ENCODE assay signal across 28 cellular contexts in genomic region chr6:50956014-50956413, GRCh38.
"Had no signal": no experiment of that assay in that cellular context is flagged by ENCODE, and none has a peak within 500 bp of the region (broad histone marks: within the 10 kb centered on the region; RNA-seq: fewer than 3 reads in every experiment).

No MANE protein-coding gene starts in this region.

- H3K27ac Mint-ChIP-seq: stimulated activated effector memory CD8-positive, alpha-beta T cell treated with anti-CD3 and anti-CD28 coated beads, Interleukin-12 subunit alpha, Interleukin-12 subunit beta, amount 100 ng/mL, for 72 hours; stimulated activated memory B cell treated with anti-CD40 and anti-IgM and Interleukin-4, amounts not matched to agents 10 μg/mL and 1 μg/mL and 100 μg/mL, for 72 hours; stimulated activated naive B cell treated with anti-CD40 and anti-IgM and Interleukin-4, amounts not matched to agents 10 μg/mL and 1 μg/mL and 100 μg/mL, for 72 hours; stimulated activated naive CD8-positive, alpha-beta T cell treated with anti-CD3 and anti-CD28 coated beads, Interleukin-15, amount 100 ng/mL, for 72 hours; stimulated activated naive CD8-positive, alpha-beta T cell treated with anti-CD3 and anti-CD28 coated beads, Interleukin-15, Interleukin-2, amounts not matched to agents 100 ng/mL and 50 ng/mL, for 24 hours; type B pancreatic cell had no signal

- H3K27me3 ChIP-seq: stomach, suprapubic skin, testis, thyroid gland, tibial artery, tibial nerve, transverse colon, upper lobe of left lung, upper lobe of right lung, uterus, vagina had no signal

- H3K4me1 ChIP-seq: stomach, testis, thyroid gland, tibial artery, tibial nerve, transverse colon, upper lobe of left lung, upper lobe of right lung, uterus, vagina had no signal

- FAIRE-seq: urothelium cell line had no signal

- H3K9me3 Mint-ChIP-seq: stimulated activated memory B cell treated with anti-CD40 and anti-IgM and Interleukin-4, amounts not matched to agents 10 μg/mL and 1 μg/mL and 100 μg/mL, for 72 hours; stimulated activated naive B cell treated with anti-CD40 and anti-IgM and Interleukin-4, amounts not matched to agents 10 μg/mL and 1 μg/mL and 100 μg/mL, for 72 hours; stimulated activated naive CD8-positive, alpha-beta T cell treated with anti-CD3 and anti-CD28 coated beads, Interleukin-15, amount 100 ng/mL, for 72 hours; type B pancreatic cell had no signal

- H3K36me3 Mint-ChIP-seq: stimulated activated effector memory CD8-positive, alpha-beta T cell treated with anti-CD3 and anti-CD28 coated beads, Interleukin-12 subunit alpha, Interleukin-12 subunit beta, amount 100 ng/mL, for 72 hours; stimulated activated memory B cell treated with anti-CD40 and anti-IgM and Interleukin-4, amounts not matched to agents 10 μg/mL and 1 μg/mL and 100 μg/mL, for 72 hours; stimulated activated naive B cell treated with anti-CD40 and anti-IgM and Interleukin-4, amounts not matched to agents 10 μg/mL and 1 μg/mL and 100 μg/mL, for 72 hours; type B pancreatic cell had no signal

- DNase-seq: stimulated activated CD4-positive, alpha-beta T cell treated with anti-CD3 and anti-CD28 coated beads, Interleukin-2, amount 100 ng/mL, for 48 hours; stimulated activated CD4-positive, alpha-beta T cell treated with anti-CD3 and anti-CD28 coated beads, Interleukin-4, amount 100 ng/mL, for 1 hour; stimulated activated CD4-positive, alpha-beta T cell treated with anti-CD3 and anti-CD28 coated beads, Interleukin-4, amount 100 ng/mL, for 24 hours; stimulated activated CD4-positive, alpha-beta T cell treated with anti-CD3 and anti-CD28 coated beads, Interleukin-4, amount 100 ng/mL, for 4 hours; stimulated activated CD8-positive, alpha-beta memory T cell treated with anti-CD3 and anti-CD28 coated beads, Interleukin-4, amount 100 ng/mL, for 48 hours; stimulated activated naive B cell treated with anti-CD40 and anti-IgM and Interleukin-4, amounts not matched to agents 10 μg/mL and 1 μg/mL and 100 μg/mL, for 72 hours; stimulated activated naive CD4-positive, alpha-beta T cell; stimulated activated naive CD4-positive, alpha-beta T cell treated with Interleukin-2 at 50 U/mL for 16 hours; stimulated activated naive CD8-positive, alpha-beta T cell treated with anti-CD3 and anti-CD28 coated beads, Interleukin-15, amount 100 ng/mL, for 72 hours; stomach; substantia nigra; testis; thyroid gland; tibial artery; transverse colon; trophoblast cell; upper lobe of left lung; upper lobe of right lung; uterus had no signal

- H3K27ac ChIP-seq: stomach, suprapubic skin, testis, thoracic aorta, thyroid gland, tibial artery, tibial nerve, transverse colon, upper lobe of left lung, upper lobe of right lung, uterus, vagina had no signal

- H3K4me1 Mint-ChIP-seq: stimulated activated effector memory CD8-positive, alpha-beta T cell treated with anti-CD3 and anti-CD28 coated beads, Interleukin-12 subunit alpha, Interleukin-12 subunit beta, amount 100 ng/mL, for 72 hours; stimulated activated naive CD8-positive, alpha-beta T cell treated with anti-CD3 and anti-CD28 coated beads, Interleukin-15, amount 100 ng/mL, for 72 hours had no signal

- H3K27me3 Mint-ChIP-seq: stimulated activated memory B cell treated with anti-CD40 and anti-IgM and Interleukin-4, amounts not matched to agents 10 μg/mL and 1 μg/mL and 100 μg/mL, for 72 hours; stimulated activated naive B cell treated with anti-CD40 and anti-IgM and Interleukin-4, amounts not matched to agents 10 μg/mL and 1 μg/mL and 100 μg/mL, for 72 hours; stimulated activated naive CD8-positive, alpha-beta T cell treated with anti-CD3 and anti-CD28 coated beads, Interleukin-15, amount 100 ng/mL, for 72 hours; stimulated activated naive CD8-positive, alpha-beta T cell treated with anti-CD3 and anti-CD28 coated beads, Interleukin-15, Interleukin-2, amounts not matched to agents 100 ng/mL and 50 ng/mL, for 24 hours; type B pancreatic cell had no signal

- H3K36me3 ChIP-seq: stomach, suprapubic skin, thoracic aorta, thyroid gland, tibial artery, tibial nerve, transverse colon, upper lobe of left lung, upper lobe of right lung, uterus, vagina had no signal

- H3K4me3 ChIP-seq: stomach, suprapubic skin, testis, thoracic aorta, thyroid gland, tibial artery, tibial nerve, transverse colon, upper lobe of left lung, upper lobe of right lung, uterus, vagina had no signal

- ATAC-seq: stimulated activated effector memory CD8-positive, alpha-beta T cell treated with anti-CD3 and anti-CD28 coated beads, Interleukin-12 subunit alpha, Interleukin-12 subunit beta, amount 100 ng/mL, for 72 hours; stimulated activated memory B cell treated with anti-CD40 and anti-IgM and Interleukin-4, amounts not matched to agents 10 μg/mL and 1 μg/mL and 100 μg/mL, for 72 hours; stimulated activated naive B cell treated with anti-CD40 and anti-IgM and Interleukin-4, amounts not matched to agents 10 μg/mL and 1 μg/mL and 100 μg/mL, for 72 hours; stimulated activated naive CD8-positive, alpha-beta T cell treated with anti-CD3 and anti-CD28 coated beads, Interleukin-15, amount 100 ng/mL, for 72 hours; upper lobe of right lung had no signal

- H3K9me3 ChIP-seq: stomach, suprapubic skin, testis, thoracic aorta, thyroid gland, tibial artery, tibial nerve, transverse colon, upper lobe of left lung, upper lobe of right lung, uterus, vagina had no signal

- H3K4me3 Mint-ChIP-seq: stimulated activated effector memory CD8-positive, alpha-beta T cell treated with anti-CD3 and anti-CD28 coated beads, Interleukin-12 subunit alpha, Interleukin-12 subunit beta, amount 100 ng/mL, for 72 hours; stimulated activated memory B cell treated with anti-CD40 and anti-IgM and Interleukin-4, amounts not matched to agents 10 μg/mL and 1 μg/mL and 100 μg/mL, for 72 hours; stimulated activated naive B cell treated with anti-CD40 and anti-IgM and Interleukin-4, amounts not matched to agents 10 μg/mL and 1 μg/mL and 100 μg/mL, for 72 hours; stimulated activated naive CD8-positive, alpha-beta T cell treated with anti-CD3 and anti-CD28 coated beads, Interleukin-15, amount 100 ng/mL, for 72 hours; stimulated activated naive CD8-positive, alpha-beta T cell treated with anti-CD3 and anti-CD28 coated beads, Interleukin-15, Interleukin-2, amounts not matched to agents 100 ng/mL and 50 ng/mL, for 24 hours; type B pancreatic cell had no signal
